1 cellular context compared by ENCODE assay signal in the genomic region with DNA sequence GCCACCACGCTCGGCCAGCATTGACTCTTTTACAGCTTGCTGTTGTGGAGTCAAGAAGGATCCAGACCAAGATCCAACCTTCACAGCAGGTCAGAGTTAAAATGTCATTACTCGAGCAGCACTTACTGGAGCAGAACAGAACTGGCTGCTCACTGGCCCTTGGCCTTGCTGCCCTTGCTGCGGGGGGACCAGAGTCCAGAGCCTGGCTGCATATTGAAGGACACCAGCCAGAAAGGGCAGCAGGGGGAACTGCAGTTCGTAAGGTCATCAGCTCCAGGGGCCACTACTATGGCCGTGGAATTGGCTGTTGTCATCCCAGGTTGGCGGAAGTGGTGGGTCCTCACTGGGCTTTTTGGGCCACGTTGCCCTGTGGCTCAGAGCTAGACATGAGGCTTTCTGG.
TF ChIP-seq lines count a peak whose summit lies in the region.

No MANE protein-coding gene starts in this region.

TF ChIP-seq in HepG2, 621 proteins besides CTCF, POLR2A, EP300 and RAD21:
- TF ChIP-seq ZNF235 (CRISPR knock-in tag; IDR thresholded peaks at IDR 0.05; ENCODE audit: borderline replicate concordance), result no peak
- TF ChIP-seq NR2F6 (IDR thresholded peaks at IDR 0.05), result no peak
- 0 out of 2 replicates have a peak, but pooled peaks have one; percentile 27 for TF ChIP-seq NR2F6 (CRISPR knock-in tag; IDR thresholded peaks at IDR 0.05)
- TF ChIP-seq ESRRA (CRISPR knock-in tag; IDR thresholded peaks at IDR 0.05; ENCODE audit: low read depth), result peak; percentile 54; the same call in 1 of the 2 replicates
- TF ChIP-seq, protein P1, sequence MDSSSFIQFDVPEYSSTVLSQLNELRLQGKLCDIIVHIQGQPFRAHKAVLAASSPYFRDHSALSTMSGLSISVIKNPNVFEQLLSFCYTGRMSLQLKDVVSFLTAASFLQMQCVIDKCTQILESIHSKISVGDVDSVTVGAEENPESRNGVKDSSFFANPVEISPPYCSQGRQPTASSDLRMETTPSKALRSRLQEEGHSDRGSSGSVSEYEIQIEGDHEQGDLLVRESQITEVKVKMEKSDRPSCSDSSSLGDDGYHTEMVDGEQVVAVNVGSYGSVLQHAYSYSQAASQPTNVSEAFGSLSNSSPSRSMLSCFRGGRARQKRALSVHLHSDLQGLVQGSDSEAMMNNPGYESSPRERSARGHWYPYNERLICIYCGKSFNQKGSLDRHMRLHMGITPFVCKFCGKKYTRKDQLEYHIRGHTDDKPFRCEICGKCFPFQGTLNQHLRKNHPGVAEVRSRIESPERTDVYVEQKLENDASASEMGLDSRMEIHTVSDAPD (CRISPR knock-in tag; IDR thresholded peaks at IDR 0.05), result no peak
- 0 out of 2 replicates have a peak, but pooled peaks have one; percentile 25 for TF ChIP-seq HOXA3 (CRISPR knock-in tag; IDR thresholded peaks at IDR 0.05)
- peak; percentile 73 for TF ChIP-seq HNF4A (CRISPR knock-in tag; IDR thresholded peaks at IDR 0.05)
- TF ChIP-seq, protein P2, sequence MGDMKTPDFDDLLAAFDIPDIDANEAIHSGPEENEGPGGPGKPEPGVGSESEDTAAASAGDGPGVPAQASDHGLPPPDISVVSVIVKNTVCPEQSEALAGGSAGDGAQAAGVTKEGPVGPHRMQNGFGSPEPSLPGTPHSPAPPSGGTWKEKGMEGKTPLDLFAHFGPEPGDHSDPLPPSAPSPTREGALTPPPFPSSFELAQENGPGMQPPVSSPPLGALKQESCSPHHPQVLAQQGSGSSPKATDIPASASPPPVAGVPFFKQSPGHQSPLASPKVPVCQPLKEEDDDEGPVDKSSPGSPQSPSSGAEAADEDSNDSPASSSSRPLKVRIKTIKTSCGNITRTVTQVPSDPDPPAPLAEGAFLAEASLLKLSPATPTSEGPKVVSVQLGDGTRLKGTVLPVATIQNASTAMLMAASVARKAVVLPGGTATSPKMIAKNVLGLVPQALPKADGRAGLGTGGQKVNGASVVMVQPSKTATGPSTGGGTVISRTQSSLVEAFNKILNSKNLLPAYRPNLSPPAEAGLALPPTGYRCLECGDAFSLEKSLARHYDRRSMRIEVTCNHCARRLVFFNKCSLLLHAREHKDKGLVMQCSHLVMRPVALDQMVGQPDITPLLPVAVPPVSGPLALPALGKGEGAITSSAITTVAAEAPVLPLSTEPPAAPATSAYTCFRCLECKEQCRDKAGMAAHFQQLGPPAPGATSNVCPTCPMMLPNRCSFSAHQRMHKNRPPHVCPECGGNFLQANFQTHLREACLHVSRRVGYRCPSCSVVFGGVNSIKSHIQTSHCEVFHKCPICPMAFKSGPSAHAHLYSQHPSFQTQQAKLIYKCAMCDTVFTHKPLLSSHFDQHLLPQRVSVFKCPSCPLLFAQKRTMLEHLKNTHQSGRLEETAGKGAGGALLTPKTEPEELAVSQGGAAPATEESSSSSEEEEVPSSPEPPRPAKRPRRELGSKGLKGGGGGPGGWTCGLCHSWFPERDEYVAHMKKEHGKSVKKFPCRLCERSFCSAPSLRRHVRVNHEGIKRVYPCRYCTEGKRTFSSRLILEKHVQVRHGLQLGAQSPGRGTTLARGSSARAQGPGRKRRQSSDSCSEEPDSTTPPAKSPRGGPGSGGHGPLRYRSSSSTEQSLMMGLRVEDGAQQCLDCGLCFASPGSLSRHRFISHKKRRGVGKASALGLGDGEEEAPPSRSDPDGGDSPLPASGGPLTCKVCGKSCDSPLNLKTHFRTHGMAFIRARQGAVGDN (CRISPR knock-in tag; IDR thresholded peaks at IDR 0.05), result peak; percentile 14; the same call in 1 of the 2 replicates
- no peak for TF ChIP-seq PITX1 (CRISPR knock-in tag; IDR thresholded peaks at IDR 0.05)
- TF ChIP-seq ZNF451 (CRISPR knock-in tag; IDR thresholded peaks at IDR 0.05), result no peak
- TF ChIP-seq PHF20 (CRISPR knock-in tag; IDR thresholded peaks at IDR 0.05), result no peak
- no peak for TF ChIP-seq NPAS2 (CRISPR knock-in tag; IDR thresholded peaks at IDR 0.05; ENCODE audit: borderline replicate concordance)
- no peak for TF ChIP-seq RFX1 (IDR thresholded peaks at IDR 0.05)
- TF ChIP-seq RARA (CRISPR knock-in tag; IDR thresholded peaks at IDR 0.05), result peak; percentile 26; the same call in 1 of the 2 replicates
- TF ChIP-seq, protein P3, sequence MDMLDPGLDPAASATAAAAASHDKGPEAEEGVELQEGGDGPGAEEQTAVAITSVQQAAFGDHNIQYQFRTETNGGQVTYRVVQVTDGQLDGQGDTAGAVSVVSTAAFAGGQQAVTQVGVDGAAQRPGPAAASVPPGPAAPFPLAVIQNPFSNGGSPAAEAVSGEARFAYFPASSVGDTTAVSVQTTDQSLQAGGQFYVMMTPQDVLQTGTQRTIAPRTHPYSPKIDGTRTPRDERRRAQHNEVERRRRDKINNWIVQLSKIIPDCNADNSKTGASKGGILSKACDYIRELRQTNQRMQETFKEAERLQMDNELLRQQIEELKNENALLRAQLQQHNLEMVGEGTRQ (IDR thresholded peaks at IDR 0.05; ENCODE audit: low read depth, low read length), result no peak
- TF ChIP-seq, protein P3 (CRISPR knock-in tag; IDR thresholded peaks at IDR 0.05; ENCODE audit: borderline replicate concordance), result no peak
- 0 out of 2 replicates have a peak, but pooled peaks have one; percentile 25 for TF ChIP-seq STAG1 (CRISPR knock-in tag; IDR thresholded peaks at IDR 0.05)
- TF ChIP-seq FOXP1 (IDR thresholded peaks at IDR 0.05), result no peak
- no peak for TF ChIP-seq FOXP1 (CRISPR knock-in tag; IDR thresholded peaks at IDR 0.05)
- no peak for TF ChIP-seq FIP1L1 (IDR thresholded peaks at IDR 0.05; ENCODE audit: borderline replicate concordance, insufficient read depth, low read depth, low read length)
- no peak for TF ChIP-seq MTA3 (CRISPR knock-in tag; IDR thresholded peaks at IDR 0.05)
